In genomic region chr16:88063201-88063773, GRCh38 we compare ENCODE assay signal across 10 cellular contexts.
DNase-seq lines count a peak whose midpoint lies in the region; ATAC-seq and TF ChIP-seq lines count a peak whose summit lies in the region.
"Had no signal": no experiment of that assay in that cellular context is flagged by ENCODE, and none has a peak within 500 bp of the region (broad histone marks: within the 10 kb centered on the region; RNA-seq: fewer than 3 reads in every experiment).

No MANE protein-coding gene starts in this region.

- DNase-seq in AG10803 (ENCODE audit: low read depth) = peak; percentile 98
- no peak for DNase-seq in WTC11 (ENCODE audit: low spot score)
- peak; percentile 49 for DNase-seq in globus pallidus (ENCODE audit: low spot score)
- DNase-seq in posterior vena cava (ENCODE audit: low spot score) = peak; percentile 85
- DNase-seq in NCI-H2107 treated with DMSO at 0.1 percent for 48 hours (lab: John Stamatoyannopoulos, UW; ENCODE audit: unreplicated experiment) = no peak
- DNase-seq in activated CD4-positive, alpha-beta T cell treated with anti-CD3 and anti-CD28 coated beads, Interleukin-2, amount 50 U/mL, for 1 hour = no peak
- DNase-seq in NCI-H748 treated with DMSO at 0.1 percent for 48 hours (lab: John Stamatoyannopoulos, UW) = no peak
- DNase-seq in SKM-1 (lab: John Stamatoyannopoulos, UW; ENCODE audit: unreplicated experiment) = no peak
- DNase-seq: OCI-M1 had no signal

- H3K4me3 Mint-ChIP-seq in WTC11 = no peak overlapping the region
- H3K4me3 Mint-ChIP-seq: memory B cell had no signal

- TF ChIP-seq CTCF in AG10803 (conservative IDR thresholded peaks at IDR 0.05; ENCODE audit: low read length) = peak; percentile 75
- TF ChIP-seq CTCF in WTC11 (IDR thresholded peaks at IDR 0.05) = no peak

- POLR2A ChIA-PET in WTC11 (lab: Charles Lee) = no interaction called here

- peak overlapping the region; percentile 31 for H3K4me3 ChIP-seq in AG10803 (ENCODE audit: low read length)

- ATAC-seq in WTC11 = no peak

- CTCF ChIA-PET in WTC11 (lab: Charles Lee) = no interaction called here

- no peaks in the 10 kb centered on the region for H3K27me3 Mint-ChIP-seq in WTC11 (ENCODE audit: low read depth)
- H3K27me3 Mint-ChIP-seq: memory B cell had no signal

- H3K4me1 Mint-ChIP-seq in WTC11 = no peaks in the 10 kb centered on the region

- peaks cover 11% of the 10 kb centered on the region for H3K36me3 Mint-ChIP-seq in WTC11

- intact Hi-C loops in posterior vena cava (cut with DNase I) = no loop called here

- H3K9me3 Mint-ChIP-seq in WTC11 = no peaks in the 10 kb centered on the region
- H3K9me3 Mint-ChIP-seq: memory B cell had no signal

- 0 out of 2 replicates have a peak overlapping the region, but pooled peaks have one; percentile 23 for H3K27ac Mint-ChIP-seq in WTC11
- H3K27ac Mint-ChIP-seq: memory B cell had no signal

TF ChIP-seq in WTC11, 78 proteins besides CTCF, POLR2A, EP300 and RAD21:
- TF ChIP-seq ZNF512 (CRISPR knock-in tag; IDR thresholded peaks at IDR 0.05; ENCODE audit: borderline replicate concordance) = no peak
- no peak for TF ChIP-seq JUN (CRISPR knock-in tag; IDR thresholded peaks at IDR 0.05)

Comparison
In these comparisons a context has a peak if more than half of its experiments do, and no peak if none do; other contexts are left out.
1. DNase-seq: peak in AG10803 (single experiment), globus pallidus (single experiment) and posterior vena cava (single experiment); none in WTC11 (single experiment), NCI-H2107 treated with DMSO at 0.1 percent for 48 hours (single experiment), activated CD4-positive, alpha-beta T cell treated with anti-CD3 and anti-CD28 coated beads, Interleukin-2, amount 50 U/mL, for 1 hour (single experiment), NCI-H748 treated with DMSO at 0.1 percent for 48 hours (single experiment) and SKM-1 (single experiment).